ENCODE assay signal across 16 cellular contexts in genomic region chr12:114685869-114686268, GRCh38. TPM values are rescaled to one million over a fixed set of nuclear protein-coding genes. Genes with fewer than 3 reads are reported as not detected.
DNase-seq lines count a peak whose midpoint lies in the region; ATAC-seq and TF ChIP-seq lines count a peak whose summit lies in the region.
"Had no signal": no experiment of that assay in that cellular context is flagged by ENCODE, and none has a peak within 500 bp of the region (broad histone marks: within the 10 kb centered on the region; RNA-seq: fewer than 3 reads in every experiment).

No MANE protein-coding gene starts in this region.

- H3K27ac ChIP-seq in BLaER1: no peak overlapping the region
- H3K27ac ChIP-seq in IMR-90 (ENCODE audit: insufficient read depth, low read length): peak overlapping the region; percentile 95
- H3K27ac ChIP-seq in neural progenitor cell: no peak overlapping the region

- POLR2A ChIA-PET in IMR-90 (lab: Charles Lee; ENCODE audit: unreplicated experiment): interaction anchor here (0.5 kb wide), 1 partner anchor 655 kb away, joined by 7 read pairs; no protein-coding TSS in a partner anchor

- no peaks in the 10 kb centered on the region for H3K36me3 Mint-ChIP-seq in neural progenitor cell

- CTCF ChIA-PET in IMR-90 (lab: Yijun Ruan, JAX): interaction anchor here (0.9 to 2.5 kb wide), 2 partner anchors 16 to 127 kb away, joined by 3 to 5 read pairs; no protein-coding TSS in a partner anchor

- H3K4me3 ChIP-seq in BLaER1 (no peak overlapping the region), IMR-90 (ENCODE audit: insufficient read depth, low read depth, low read length) (no peak overlapping the region; the same call in 1 of the 2 replicates), foreskin fibroblast (ENCODE audit: low read depth in 1 of 2, low read length in 2 of 2) (peak overlapping the region; percentile 62 to 92), neural progenitor cell (no peak overlapping the region)

- intact Hi-C loops in IMR-90 (cut with micrococcal nuclease): loop anchor here (2.0 kb wide), 6 partner anchors 59 to 669 kb away; no protein-coding TSS in a partner anchor

- H4K20me1 ChIP-seq in BLaER1 (peaks cover 80% of the 10 kb centered on the region), IMR-90 (ENCODE audit: insufficient read depth, low read length) (peaks cover 16% of the 10 kb centered on the region), neural progenitor cell (ENCODE audit: low read depth) (peaks cover 95% of the 10 kb centered on the region)

- peak overlapping the region; percentile 97 for H2BK120ac ChIP-seq in IMR-90 (ENCODE audit: low read depth, low read length)

- H3K79me1 ChIP-seq in IMR-90 (ENCODE audit: low read depth in 1 of 2, low read length in 2 of 2): peaks cover 17 to 45% of the 10 kb centered on the region in 2 experiments

- no peaks in the 10 kb centered on the region for H3K79me2 ChIP-seq in neural progenitor cell (ENCODE audit: low read depth)

- H3K4me2 ChIP-seq in BLaER1: peak overlapping the region; percentile 74
- H3K4me2 ChIP-seq in IMR-90 (ENCODE audit: low read depth, low read length): peak overlapping the region; percentile 88
- peak overlapping the region; percentile 77 for H3K4me2 ChIP-seq in neural progenitor cell

- peaks cover 48% of the 10 kb centered on the region for H3F3A ChIP-seq in neural progenitor cell (ENCODE audit: low read depth)

- peak overlapping the region; percentile 93 for H2BK5ac ChIP-seq in IMR-90 (ENCODE audit: low read depth, low read length, poor library complexity, severe bottlenecking)

- peak overlapping the region; percentile 94 for H3K4ac ChIP-seq in IMR-90 (ENCODE audit: low read depth, low read length)

- DNase-seq in IMR-90: peak; percentile 71
- DNase-seq in foreskin fibroblast: peak in 1 of 2 donors; percentile 92
- peak; percentile 70 for DNase-seq in neural progenitor cell (ENCODE audit: low spot score)
- DNase-seq in activated CD4-positive, alpha-beta T cell treated with anti-CD3 and anti-CD28 coated beads for 1 hour: no peak
- DNase-seq in activated CD4-positive, alpha-beta T cell treated with anti-CD3 and anti-CD28 coated beads, Interleukin-2, amount 50 U/mL, for 4 hours: no peak
- no peak for DNase-seq in DMS 273 (lab: John Stamatoyannopoulos, UW; ENCODE audit: unreplicated experiment)
- DNase-seq: amniotic stem cell, hippocampal formation, NCI-H2029 treated with DMSO at 0.1 percent for 48 hours, occipital lobe, small intestine, stomach had no signal

- H3K27me3 ChIP-seq in BLaER1 (peaks cover 100% of the 10 kb centered on the region), IMR-90 (ENCODE audit: control insufficient read depth, insufficient read depth, low read length) (no peaks in the 10 kb centered on the region), neural progenitor cell (peaks cover 99% of the 10 kb centered on the region)

- peak overlapping the region; percentile 97 for H3K14ac ChIP-seq in IMR-90 (replicated peaks; ENCODE audit: low read depth, low read length)

- H3K27ac Mint-ChIP-seq in neural progenitor cell: no peak overlapping the region

- WGBS in IMR-90 (ENCODE audit: extremely low coverage in 2 of 2, insufficient read length in 1 of 2), 2 experiments: 0% methylated on average over 2 of the region's 17 CpGs; no CpG with 5 or more reads in 1 of the 2 experiments

- peak overlapping the region; percentile 86 for H2AK5ac ChIP-seq in IMR-90 (ENCODE audit: low read depth, low read length)

- peak overlapping the region; percentile 93 for H4K91ac ChIP-seq in IMR-90 (ENCODE audit: insufficient read depth, low read depth, low read length)

- H4K8ac ChIP-seq in IMR-90 (ENCODE audit: low read depth in 2 of 2, low read length in 2 of 2): peak overlapping the region; percentile 94 to 98

- TF ChIP-seq POLR2A in IMR-90 (IDR thresholded peaks at IDR 0.05; ENCODE audit: low read depth, low read length): no peak
- TF ChIP-seq POLR2A in GM18505 (IDR thresholded peaks at IDR 0.05; ENCODE audit: borderline replicate concordance, extremely low read depth, insufficient read depth, insufficient read length): no peak

- TF ChIP-seq RAD21 in IMR-90 (IDR thresholded peaks at IDR 0.05; ENCODE audit: low read length): no peak

- peaks cover 94% of the 10 kb centered on the region for H3K27me3 Mint-ChIP-seq in neural progenitor cell (ENCODE audit: insufficient read depth, low read depth)

- H3K4me3 Mint-ChIP-seq in neural progenitor cell: peak overlapping the region; percentile 78
- H3K4me3 Mint-ChIP-seq: T-helper 1 cell treated with Interleukin-12 subunit alpha and Interleukin-12 subunit beta and Interleukin-4 antibody, amounts not matched to agents 30 μg/mL and 1 μg/mL, for 36 hours had no signal

- H3K9me3 ChIP-seq in BLaER1 (peaks cover under 1% of the 10 kb centered on the region; the same call in 1 of the 2 replicates), IMR-90 (ENCODE audit: control insufficient read depth, insufficient read depth, low read length) (no peaks in the 10 kb centered on the region), neural progenitor cell (ENCODE audit: low read depth) (no peaks in the 10 kb centered on the region)
- H3K9me3 ChIP-seq: esophagus muscularis mucosa, stomach had no signal

- H2AFZ ChIP-seq in IMR-90 (replicated peaks; ENCODE audit: low read length, poor library complexity) (peak overlapping the region; percentile 83), neural progenitor cell (replicated peaks) (no peak overlapping the region)

- H2BK15ac ChIP-seq in IMR-90 (ENCODE audit: low read depth, low read length): peak overlapping the region; percentile 62; the same call in 2 of the 3 replicates

- in situ Hi-C loops in IMR-90 (cut with MboI; ENCODE audit: low sequenced_read_pairs): loop anchor here (5.0 kb wide), 4 partner anchors 76 to 656 kb away; no protein-coding TSS in a partner anchor

- peak overlapping the region; percentile 79 for H3K18ac ChIP-seq in IMR-90 (ENCODE audit: low read depth, low read length)

- TF ChIP-seq CTCF in IMR-90 (conservative IDR thresholded peaks at IDR 0.05; ENCODE audit: low read depth, low read length) (no peak), foreskin fibroblast (IDR thresholded peaks at IDR 0.05; ENCODE audit: low read depth, low read length) (no peak), neural progenitor cell (IDR thresholded peaks at IDR 0.05) (no peak)

- no peaks in the 10 kb centered on the region for H3K36me3 ChIP-seq in BLaER1
- peaks cover 4% of the 10 kb centered on the region for H3K36me3 ChIP-seq in IMR-90 (ENCODE audit: control insufficient read depth, insufficient read depth, low read length)
- no peaks in the 10 kb centered on the region for H3K36me3 ChIP-seq in neural progenitor cell
- H3K36me3 ChIP-seq: esophagus muscularis mucosa, stomach had no signal

- H3K23ac ChIP-seq in IMR-90 (ENCODE audit: low read depth, low read length): peak overlapping the region; percentile 89

- dilution Hi-C loops in IMR-90 (cut with HindIII; ENCODE audit: low sequenced_read_pairs, unreplicated experiment): no loop called here

- H3K4me1 ChIP-seq in BLaER1 (peaks cover 45% of the 10 kb centered on the region), IMR-90 (ENCODE audit: control insufficient read depth, insufficient read depth, low read length) (peaks cover 32% of the 10 kb centered on the region), neural progenitor cell (peaks cover 34% of the 10 kb centered on the region)

- ATAC-seq in IMR-90 (ENCODE audit: low read depth) (no peak), GM18505 (IDR thresholded peaks at IDR 0.05; ENCODE audit: unreplicated experiment) (no peak)

- H4K5ac ChIP-seq in IMR-90 (ENCODE audit: low read depth, low read length): peak overlapping the region; percentile 26

- H2AK9ac ChIP-seq in IMR-90 (replicated peaks; ENCODE audit: low read depth, low read length, poor library complexity): peak overlapping the region; percentile 98

- peaks cover 4% of the 10 kb centered on the region for H3K9me3 Mint-ChIP-seq in neural progenitor cell
- H3K9me3 Mint-ChIP-seq: T-helper 1 cell treated with Interleukin-12 subunit alpha and Interleukin-12 subunit beta and Interleukin-4 antibody, amounts not matched to agents 30 μg/mL and 1 μg/mL, for 36 hours had no signal

- H3K9me1 ChIP-seq in IMR-90 (ENCODE audit: insufficient read depth, low read length): no peaks in the 10 kb centered on the region; the same call in 1 of the 2 replicates

- peaks cover 37% of the 10 kb centered on the region for H3K4me1 Mint-ChIP-seq in neural progenitor cell

- H3K9ac ChIP-seq in BLaER1 (no peak overlapping the region), IMR-90 (ENCODE audit: low read depth, low read length) (peak overlapping the region; percentile 93), neural progenitor cell (no peak overlapping the region)

- H2BK20ac ChIP-seq in IMR-90 (ENCODE audit: low read depth, low read length): peak overlapping the region; percentile 47

- peak overlapping the region; percentile 98 for H3K56ac ChIP-seq in IMR-90 (ENCODE audit: extremely low read depth, insufficient read depth, low read length)

- BruUV-seq in IMR-90 (replicated peaks; lab: Mats Ljungman, UMichigan): no TSS peak

TF ChIP-seq in IMR-90, 13 proteins besides CTCF, POLR2A, EP300 and RAD21:
- TF ChIP-seq CHD1 (IDR thresholded peaks at IDR 0.05; ENCODE audit: low read depth, low read length) (no peak), MAZ (IDR thresholded peaks at IDR 0.05; ENCODE audit: borderline replicate concordance, low read depth, low read length) (no peak), MXI1 (IDR thresholded peaks at IDR 0.05; ENCODE audit: borderline replicate concordance, low read depth, low read length) (0 out of 2 replicates have a peak, but pooled peaks have one; percentile 39), NFE2L2 (IDR thresholded peaks at IDR 0.05; ENCODE audit: low read depth, low read length) (no peak)
- TF ChIP-seq, protein P1, sequence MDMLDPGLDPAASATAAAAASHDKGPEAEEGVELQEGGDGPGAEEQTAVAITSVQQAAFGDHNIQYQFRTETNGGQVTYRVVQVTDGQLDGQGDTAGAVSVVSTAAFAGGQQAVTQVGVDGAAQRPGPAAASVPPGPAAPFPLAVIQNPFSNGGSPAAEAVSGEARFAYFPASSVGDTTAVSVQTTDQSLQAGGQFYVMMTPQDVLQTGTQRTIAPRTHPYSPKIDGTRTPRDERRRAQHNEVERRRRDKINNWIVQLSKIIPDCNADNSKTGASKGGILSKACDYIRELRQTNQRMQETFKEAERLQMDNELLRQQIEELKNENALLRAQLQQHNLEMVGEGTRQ (IDR thresholded peaks at IDR 0.05; ENCODE audit: low read depth, low read length): no peak
TF ChIP-seq in IMR-90: peak in this region for 1.

RNA-seq across cellular contexts. Expression of gene TBX3, which starts 1.9 kb away (rescaled TPM):
- total RNA-seq in IMR-90 (2012; rRNA removed) (15.8 and 18.6 TPM in 2 replicates), neural progenitor cell (ENCODE audit: low replicate concordance) (not detected in 2 replicates)
- 40.5 and 44.9 TPM in 2 replicates for polyA plus RNA-seq in IMR-90 (2012; rRNA removed)
- 13.1 and 30.1 TPM in 2 replicates for polyA plus RNA-seq in IMR-90 (2012; cell fraction: cytosol; rRNA removed)
- polyA plus RNA-seq in IMR-90 (2012; cell fraction: nucleus; rRNA removed; ENCODE audit: low replicate concordance): 165 and 239 TPM in 2 replicates

Comparison
In these comparisons a context has a peak if more than half of its experiments do, and no peak if none do; other contexts are left out.
1. H3K4me3 ChIP-seq: peak in foreskin fibroblast (2 of 2); none in BLaER1 (single experiment), IMR-90 (single experiment) and neural progenitor cell (single experiment).
2. DNase-seq: peak in IMR-90 (single experiment) and neural progenitor cell (single experiment); none in activated CD4-positive, alpha-beta T cell treated with anti-CD3 and anti-CD28 coated beads for 1 hour (single experiment), activated CD4-positive, alpha-beta T cell treated with anti-CD3 and anti-CD28 coated beads, Interleukin-2, amount 50 U/mL, for 4 hours (0 of 2) and DMS 273 (single experiment).
3. RNA of gene TBX3, which starts 1.9 kb away (total RNA-seq): 15.8 to 18.6 TPM in IMR-90; not detected in neural progenitor cell; every median in the first group is over 10 times any median in the second.
4. Peak in every context shown above with its lines, with median percentiles within 50 percentile points of each other: H3K4me2 ChIP-seq.